Comparison of ENCODE assay signal across 17 cellular contexts in the genomic region with DNA sequence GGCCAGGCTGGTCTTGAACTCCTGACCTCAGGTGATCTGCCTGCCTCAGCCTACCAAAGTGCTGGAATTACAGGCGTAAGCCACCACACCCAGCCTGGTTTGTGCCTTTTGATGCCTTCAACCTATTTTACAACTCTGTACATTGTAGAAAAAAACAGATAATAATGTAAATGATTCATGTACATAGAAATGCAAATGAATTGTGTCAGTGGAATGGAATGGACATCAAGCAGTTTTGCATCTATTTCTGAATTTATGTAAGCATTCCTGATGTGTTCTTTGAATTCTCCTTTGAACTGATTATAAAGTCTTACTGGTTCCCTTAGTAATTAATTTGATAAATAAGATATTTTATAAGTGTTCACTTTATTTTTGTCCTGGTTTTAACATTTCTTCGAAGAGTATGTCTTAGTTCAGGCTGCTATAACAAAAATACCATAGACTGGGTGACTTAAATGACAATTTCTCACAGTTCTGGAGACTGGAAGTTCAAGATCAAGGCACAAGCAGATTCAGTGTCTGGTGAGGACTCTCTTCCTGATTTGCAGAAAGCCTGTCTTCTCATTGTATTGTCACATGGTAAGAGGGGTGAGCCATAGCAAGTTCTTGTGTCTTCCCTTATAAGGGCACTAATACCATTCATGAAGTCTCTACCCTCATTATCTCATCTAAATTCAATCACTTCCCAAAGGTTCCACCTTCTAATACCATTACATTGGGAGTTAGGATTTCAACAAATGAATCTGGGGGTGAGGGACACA.
"Had no signal": no experiment of that assay in that cellular context is flagged by ENCODE, and none has a peak within 500 bp of the region (broad histone marks: within the 10 kb centered on the region; RNA-seq: fewer than 3 reads in every experiment).

No MANE protein-coding gene starts in this region.

- H3K4me1 ChIP-seq: adrenal gland, spleen, tibial nerve had no signal

- H3K4me3 ChIP-seq: adrenal gland, lung, mucosa of descending colon, spleen, tibial nerve had no signal

- H3K9me3 ChIP-seq: adrenal gland, mucosa of descending colon, spleen, tibial nerve had no signal

- H3K36me3 ChIP-seq: adrenal gland, spleen, tibial nerve had no signal

- H3K27ac ChIP-seq: adrenal gland, tibial nerve had no signal

- H3K27me3 ChIP-seq: adrenal gland, tibial nerve had no signal

- DNase-seq: activated CD4-positive, alpha-beta T cell treated with anti-CD3 and anti-CD28 coated beads, Interleukin-2, amount 50 U/mL, for 1 hour; activated naive CD4-positive, alpha-beta T cell treated with anti-CD3 and anti-CD28 coated beads for 36 hours; activated T-cell treated with anti-CD3 and anti-CD28 coated beads for 4 hours; adrenal gland; effector CD4-positive, alpha-beta T cell; immature natural killer cell; left colon; mucosa of descending colon; naive thymus-derived CD8-positive, alpha-beta T cell; right cardiac atrium; spleen; stimulated activated CD4-positive, alpha-beta T cell treated with anti-CD3 and anti-CD28 coated beads, Interleukin-2, amount 100 ng/mL, for 24 hours; stimulated activated naive B cell treated with anti-CD40 and anti-IgM and Interleukin-4, amounts not matched to agents 10 μg/mL and 1 μg/mL and 100 μg/mL, for 72 hours; T-helper 2 cell had no signal

- ATAC-seq: activated T-helper 17 cell treated with anti-CD3 and anti-CD28 coated beads, Interleukin-2, amount 50 U/mL, for 72 hours; left colon; mucosa of descending colon; naive thymus-derived CD8-positive, alpha-beta T cell; right cardiac atrium; stimulated activated naive B cell treated with anti-CD40 and anti-IgM and Interleukin-4, amounts not matched to agents 10 μg/mL and 1 μg/mL and 100 μg/mL, for 72 hours had no signal
